In genomic region chr3:89983449-89983848, GRCh38 we compare ENCODE assay signal across 3 cellular contexts.
TF ChIP-seq lines count a peak whose summit lies in the region.

No MANE protein-coding gene starts in this region.

TF ChIP-seq in HepG2, 621 proteins besides CTCF, POLR2A, EP300 and RAD21:
- TF ChIP-seq ATF7 (IDR thresholded peaks at IDR 0.05): peak; percentile 89
- TF ChIP-seq ATF7 (CRISPR knock-in tag; IDR thresholded peaks at IDR 0.05): no peak
- TF ChIP-seq ZNF614 (CRISPR knock-in tag; IDR thresholded peaks at IDR 0.05; ENCODE audit: borderline replicate concordance): no peak
- peak; percentile 52; the same call in 1 of the 2 replicates for TF ChIP-seq CREB1 (IDR thresholded peaks at IDR 0.05)
- TF ChIP-seq CREB1 (CRISPR knock-in tag; IDR thresholded peaks at IDR 0.05): no peak

TF ChIP-seq in HEK293, 187 proteins besides CTCF, POLR2A, EP300 and RAD21:
- TF ChIP-seq ATF2 (tag by site-specific recombination; IDR thresholded peaks at IDR 0.05; ENCODE audit: low read depth) (peak; percentile 92), SCRT2 (tag by site-specific recombination; IDR thresholded peaks at IDR 0.05) (no peak)

TF ChIP-seq in endothelial cell of umbilical vein, 7 proteins besides CTCF, POLR2A, EP300 and RAD21:
- no peak for TF ChIP-seq POLR2AphosphoS5 (IDR thresholded peaks at IDR 0.05; ENCODE audit: insufficient read depth, low read depth, low read length)
- TF ChIP-seq JUN (IDR thresholded peaks at IDR 0.05; ENCODE audit: borderline replicate concordance, insufficient read depth, insufficient read length, low read depth): peak; percentile 25
